ENCODE assay signal across 12 cellular contexts in genomic region chr5:67006152-67006848, GRCh38.
DNase-seq lines count a peak whose midpoint lies in the region; ATAC-seq and TF ChIP-seq lines count a peak whose summit lies in the region.
"Had no signal": no experiment of that assay in that cellular context is flagged by ENCODE, and none has a peak within 500 bp of the region (broad histone marks: within the 10 kb centered on the region; RNA-seq: fewer than 3 reads in every experiment).

No MANE protein-coding gene starts in this region.

- H3K36me3 Mint-ChIP-seq in T-helper 1 cell treated with Interleukin-12 subunit alpha and Interleukin-12 subunit beta and Interleukin-4 antibody, amounts not matched to agents 30 μg/mL and 1 μg/mL, for 36 hours (ENCODE audit: low read depth): peaks cover 21% of the 10 kb centered on the region
- peaks cover 3% of the 10 kb centered on the region for H3K36me3 Mint-ChIP-seq in T-helper 17 cell (ENCODE audit: low read depth)

- H3K4me1 ChIP-seq in esophagus squamous epithelium: peaks cover 14 to 86% (median 20%) of the 10 kb centered on the region in 3 donors

- H3K4me3 ChIP-seq in esophagus squamous epithelium (peak overlapping the region; percentile 50 to 76 (median 60)), skin epidermis (peak overlapping the region in 6 of 7 experiments; percentile 34 to 64 (median 57))

- H3K4me3 Mint-ChIP-seq in T-helper 1 cell treated with Interleukin-12 subunit alpha and Interleukin-12 subunit beta and Interleukin-4 antibody, amounts not matched to agents 30 μg/mL and 1 μg/mL, for 36 hours: peak overlapping the region; percentile 88
- peak overlapping the region; percentile 98 for H3K4me3 Mint-ChIP-seq in T-helper 17 cell

- intact Hi-C loops in esophagus squamous epithelium (cut with DNase I): no loop called here

- peak overlapping the region; percentile 89 to 93 (median 92) for H3K27ac ChIP-seq in esophagus squamous epithelium
- peak overlapping the region in 16 of 21 experiments; percentile 11 to 93 (median 68) for H3K27ac ChIP-seq in skin epidermis

- ATAC-seq in T-helper 17 cell (no peak), HG03280 (IDR thresholded peaks at IDR 0.05; ENCODE audit: unreplicated experiment) (no peak), HG03175 (IDR thresholded peaks at IDR 0.05; ENCODE audit: unreplicated experiment) (no peak), GM21447 (IDR thresholded peaks at IDR 0.05; ENCODE audit: unreplicated experiment) (no peak)

- H3K27ac Mint-ChIP-seq in T-helper 1 cell treated with Interleukin-12 subunit alpha and Interleukin-12 subunit beta and Interleukin-4 antibody, amounts not matched to agents 30 μg/mL and 1 μg/mL, for 36 hours: peak overlapping the region; percentile 86
- peak overlapping the region; percentile 99 for H3K27ac Mint-ChIP-seq in T-helper 17 cell

- no peaks in the 10 kb centered on the region for H3K36me3 ChIP-seq in esophagus squamous epithelium

- DNase-seq in T-helper 1 cell (no peak), T-helper 17 cell (no peak), esophagus squamous epithelium (lab: John Stamatoyannopoulos, UW) (no peak)
- DNase-seq: 8988T; activated CD8-positive, alpha-beta memory T cell treated with anti-CD3 and anti-CD28 coated beads, Interleukin-2, amount 50 U/mL, for 48 hours; effector CD8-positive, alpha-beta T cell; stimulated activated naive CD4-positive, alpha-beta T cell treated with Interleukin-2 at 50 U/mL for 16 hours had no signal

- no peaks in the 10 kb centered on the region for H3K27me3 ChIP-seq in esophagus squamous epithelium

- no peaks in the 10 kb centered on the region for H3K9me3 ChIP-seq in T-helper 17 cell (ENCODE audit: control insufficient read depth, low read length, poor library complexity, severe bottlenecking)
- H3K9me3 ChIP-seq in esophagus squamous epithelium: no peaks in the 10 kb centered on the region

- no peaks in the 10 kb centered on the region for H3K27me3 Mint-ChIP-seq in T-helper 1 cell treated with Interleukin-12 subunit alpha and Interleukin-12 subunit beta and Interleukin-4 antibody, amounts not matched to agents 30 μg/mL and 1 μg/mL, for 36 hours (ENCODE audit: low read depth)
- no peaks in the 10 kb centered on the region for H3K27me3 Mint-ChIP-seq in T-helper 17 cell

- peaks cover 72% of the 10 kb centered on the region for H3K4me1 Mint-ChIP-seq in T-helper 1 cell treated with Interleukin-12 subunit alpha and Interleukin-12 subunit beta and Interleukin-4 antibody, amounts not matched to agents 30 μg/mL and 1 μg/mL, for 36 hours (ENCODE audit: low read depth)
- H3K4me1 Mint-ChIP-seq in T-helper 17 cell: peaks cover 66% of the 10 kb centered on the region

- no peaks in the 10 kb centered on the region for H3K9me3 Mint-ChIP-seq in T-helper 1 cell treated with Interleukin-12 subunit alpha and Interleukin-12 subunit beta and Interleukin-4 antibody, amounts not matched to agents 30 μg/mL and 1 μg/mL, for 36 hours

- no peak for TF ChIP-seq POLR2A in esophagus squamous epithelium (IDR thresholded peaks at IDR 0.05)

- 31 to 53% methylated on average over 3 to 5 of the region's 5 CpGs for WGBS in esophagus squamous epithelium, 2 donors

- no peak for TF ChIP-seq CTCF in esophagus squamous epithelium (IDR thresholded peaks at IDR 0.05)
